Comparison of ENCODE assay signal across 33 cellular contexts in genomic region chr20:63169731-63170130, GRCh38.
"Had no signal": no experiment of that assay in that cellular context is flagged by ENCODE, and none has a peak within 500 bp of the region (broad histone marks: within the 10 kb centered on the region; RNA-seq: fewer than 3 reads in every experiment).

No MANE protein-coding gene starts in this region.

- H3K27ac ChIP-seq: brain microvascular endothelial cell, Peyer's patch, VCaP had no signal

- H3K36me3 ChIP-seq: brain microvascular endothelial cell, Peyer's patch had no signal

- DNase-seq: activated B cell treated with CpG ODN at 0.5 μM for 24 hours; activated CD4-positive, alpha-beta memory T cell treated with anti-CD3 and anti-CD28 coated beads, Interleukin-2, amount 10 ng/mL, durations not matched to agents 7 days and 5 days; activated CD4-positive, alpha-beta T cell treated with anti-CD3 and anti-CD28 coated beads for 48 hours; activated CD4-positive, CD25-positive, alpha-beta regulatory T cell treated with anti-CD3 and anti-CD28 coated beads, Interleukin-2, amount 50 U/mL, for 72 hours; activated CD8-positive, alpha-beta memory T cell treated with anti-CD3 and anti-CD28 coated beads for 24 hours; activated CD8-positive, alpha-beta memory T cell treated with anti-CD3 and anti-CD28 coated beads, Interleukin-2, amount 10 ng/mL, durations not matched to agents 7 days and 5 days; activated CD8-positive, alpha-beta memory T cell treated with anti-CD3 and anti-CD28 coated beads, Interleukin-2, amount 50 U/mL, for 48 hours; activated effector memory CD4-positive, alpha-beta T cell treated with Interleukin-2 at 50 U/mL for 16 hours; activated naive CD4-positive, alpha-beta T cell treated with anti-CD3 and anti-CD28 coated beads, Interleukin-2, amount 10 ng/mL, durations not matched to agents 7 days and 5 days; activated T-cell treated with anti-CD3 and anti-CD28 coated beads, Interleukin-2, amount 50 U/mL, for 48 hours; amniotic stem cell; aorta; brain microvascular endothelial cell; central memory CD4-positive, alpha-beta T cell; Kasumi-1; MM.1S; MV-4-11; NCI-H1092; NCI-H1436 treated with DMSO at 0.1 percent for 48 hours; NCI-H1694 treated with DMSO at 0.1 percent for 48 hours; NCI-H2029; NCI-H345; PC-3; Peyer's patch; RPMI8226; SIG-M5; T-cell; T-helper 2 cell; T-helper 9 cell had no signal

- H3K4me1 Mint-ChIP-seq: activated CD4-positive, alpha-beta memory T cell treated with anti-CD3 and anti-CD28 coated beads, Interleukin-2, amount 10 ng/mL, durations not matched to agents 7 days and 5 days; activated CD8-positive, alpha-beta memory T cell treated with anti-CD3 and anti-CD28 coated beads, Interleukin-2, amount 10 ng/mL, durations not matched to agents 7 days and 5 days; activated naive CD4-positive, alpha-beta T cell treated with anti-CD3 and anti-CD28 coated beads, Interleukin-2, amount 10 ng/mL, durations not matched to agents 7 days and 5 days had no signal

- H3K36me3 Mint-ChIP-seq: activated CD8-positive, alpha-beta memory T cell treated with anti-CD3 and anti-CD28 coated beads, Interleukin-2, amount 10 ng/mL, durations not matched to agents 7 days and 5 days; activated naive CD4-positive, alpha-beta T cell treated with anti-CD3 and anti-CD28 coated beads, Interleukin-2, amount 10 ng/mL, durations not matched to agents 7 days and 5 days; activated naive CD8-positive, alpha-beta T cell; T-cell had no signal

- H3K27ac Mint-ChIP-seq: activated B cell treated with CpG ODN at 0.5 μM for 24 hours; activated CD4-positive, alpha-beta memory T cell treated with anti-CD3 and anti-CD28 coated beads, Interleukin-2, amount 10 ng/mL, durations not matched to agents 7 days and 5 days; activated CD8-positive, alpha-beta memory T cell treated with anti-CD3 and anti-CD28 coated beads, Interleukin-2, amount 10 ng/mL, durations not matched to agents 7 days and 5 days; activated naive CD4-positive, alpha-beta T cell treated with anti-CD3 and anti-CD28 coated beads, Interleukin-2, amount 10 ng/mL, durations not matched to agents 7 days and 5 days; activated naive CD8-positive, alpha-beta T cell; T-cell had no signal

- H3K9me3 Mint-ChIP-seq: activated B cell treated with CpG ODN at 0.5 μM for 24 hours; activated CD4-positive, alpha-beta memory T cell treated with anti-CD3 and anti-CD28 coated beads, Interleukin-2, amount 10 ng/mL, durations not matched to agents 7 days and 5 days; activated naive CD4-positive, alpha-beta T cell treated with anti-CD3 and anti-CD28 coated beads, Interleukin-2, amount 10 ng/mL, durations not matched to agents 7 days and 5 days; T-cell had no signal

- ATAC-seq: activated CD8-positive, alpha-beta memory T cell treated with anti-CD3 and anti-CD28 coated beads, Interleukin-2, amount 10 ng/mL, durations not matched to agents 7 days and 5 days; PC-3; Right ventricle myocardium inferior; SK-N-SH treated with all-trans-retinoic acid at 6 μM for 48 hours; T-cell had no signal

- H3K4me3 ChIP-seq: Peyer's patch had no signal

- H3K4me3 Mint-ChIP-seq: activated B cell treated with CpG ODN at 0.5 μM for 24 hours; activated CD4-positive, alpha-beta memory T cell treated with anti-CD3 and anti-CD28 coated beads, Interleukin-2, amount 10 ng/mL, durations not matched to agents 7 days and 5 days; activated CD8-positive, alpha-beta memory T cell treated with anti-CD3 and anti-CD28 coated beads, Interleukin-2, amount 10 ng/mL, durations not matched to agents 7 days and 5 days; activated naive CD4-positive, alpha-beta T cell treated with anti-CD3 and anti-CD28 coated beads, Interleukin-2, amount 10 ng/mL, durations not matched to agents 7 days and 5 days; activated naive CD8-positive, alpha-beta T cell; T-cell had no signal

- H3K9me3 ChIP-seq: Peyer's patch had no signal
